In genomic region chr7:48096273-48096672, GRCh38 we compare ENCODE assay signal across 13 cellular contexts. TPM values are rescaled to one million over a fixed set of nuclear protein-coding genes. Genes with fewer than 3 reads are reported as not detected.
DNase-seq lines count a peak whose midpoint lies in the region; ATAC-seq and TF ChIP-seq lines count a peak whose summit lies in the region.
"Had no signal": no experiment of that assay in that cellular context is flagged by ENCODE, and none has a peak within 500 bp of the region (broad histone marks: within the 10 kb centered on the region; RNA-seq: fewer than 3 reads in every experiment).

No MANE protein-coding gene starts in this region.

- ATAC-seq in activated CD8-positive, alpha-beta T cell treated with anti-CD3 and anti-CD28 coated beads for 36 hours = peak; percentile 50
- peak; percentile 23 for ATAC-seq in left lobe of liver
- no peak for ATAC-seq in esophagus mucosa
- no peak for ATAC-seq in GM21381 (IDR thresholded peaks at IDR 0.05; ENCODE audit: unreplicated experiment)
- no peak for ATAC-seq in foreskin keratinocyte

- peak overlapping the region; percentile 97 for H3K27ac Mint-ChIP-seq in activated CD8-positive, alpha-beta T cell treated with anti-CD3 and anti-CD28 coated beads for 36 hours

- peak; percentile 39 for DNase-seq in stimulated activated CD4-positive, alpha-beta T cell treated with anti-CD3 and anti-CD28 coated beads, Interleukin-15, amount 100 ng/mL, for 24 hours
- DNase-seq in stimulated activated CD4-positive, alpha-beta T cell treated with anti-CD3 and anti-CD28 coated beads, Interleukin-4, amount 100 ng/mL, for 1 hour = no peak
- peak; percentile 51 for DNase-seq in activated CD8-positive, alpha-beta T cell treated with anti-CD3 and anti-CD28 coated beads for 36 hours
- DNase-seq in left lobe of liver (ENCODE audit: low spot score) = no peak
- no peak for DNase-seq in foreskin keratinocyte
- no peak for DNase-seq in NCI-H510A (lab: John Stamatoyannopoulos, UW)
- DNase-seq: kidney, NCI-H2227 treated with DMSO at 0.1 percent for 48 hours, pancreas, SK-N-SH, testis had no signal

- peaks cover 67% of the 10 kb centered on the region for H3K4me1 Mint-ChIP-seq in activated CD8-positive, alpha-beta T cell treated with anti-CD3 and anti-CD28 coated beads for 36 hours (ENCODE audit: low read depth)

- no peaks in the 10 kb centered on the region for H3K27me3 ChIP-seq in foreskin keratinocyte
- H3K27me3 ChIP-seq: pancreas, testis had no signal

- H3K4me3 Mint-ChIP-seq in activated CD8-positive, alpha-beta T cell treated with anti-CD3 and anti-CD28 coated beads for 36 hours = peak overlapping the region; percentile 47

- peaks cover 40% of the 10 kb centered on the region for H3K4me1 ChIP-seq in foreskin keratinocyte
- H3K4me1 ChIP-seq: pancreas, testis had no signal

- H3K36me3 Mint-ChIP-seq in activated CD8-positive, alpha-beta T cell treated with anti-CD3 and anti-CD28 coated beads for 36 hours (ENCODE audit: low read depth) = peaks cover 79% of the 10 kb centered on the region

- H3K9me3 Mint-ChIP-seq in activated CD8-positive, alpha-beta T cell treated with anti-CD3 and anti-CD28 coated beads for 36 hours = no peaks in the 10 kb centered on the region

- no peak overlapping the region for H3K27ac ChIP-seq in foreskin keratinocyte
- H3K27ac ChIP-seq: testis had no signal

- POLR2A ChIA-PET in activated CD8-positive, alpha-beta T cell treated with anti-CD3 and anti-CD28 coated beads for 36 hours (lab: Charles Lee) = interaction anchor here (0.7 to 2.2 kb wide), 6 partner anchors 11 to 1460 kb away, joined by 3 to 6 read pairs (median 4); no protein-coding TSS in a partner anchor

- H3K27me3 Mint-ChIP-seq in activated CD8-positive, alpha-beta T cell treated with anti-CD3 and anti-CD28 coated beads for 36 hours = no peaks in the 10 kb centered on the region

- intact Hi-C loops in activated CD8-positive, alpha-beta T cell treated with anti-CD3 and anti-CD28 coated beads for 36 hours (cut with micrococcal nuclease) = no loop called here

- CTCF ChIA-PET in activated CD8-positive, alpha-beta T cell treated with anti-CD3 and anti-CD28 coated beads for 36 hours (lab: Charles Lee) = interaction anchor here (0.7 to 2.0 kb wide), 7 partner anchors 8 to 127 kb away, joined by 3 to 8 read pairs (median 6); no protein-coding TSS in a partner anchor

- no peak for TF ChIP-seq CTCF in activated CD8-positive, alpha-beta T cell treated with anti-CD3 and anti-CD28 coated beads for 36 hours (IDR thresholded peaks at IDR 0.05)
- no peak for TF ChIP-seq CTCF in foreskin keratinocyte (conservative IDR thresholded peaks at IDR 0.05)

RNA-seq across cellular contexts. Expression of gene UPP1, which starts 7.2 kb away (rescaled TPM):
- 10 to 100 TPM; 89.6 to 93.3 TPM for total RNA-seq in activated CD8-positive, alpha-beta T cell treated with anti-CD3 and anti-CD28 coated beads for 36 hours
- total RNA-seq in left lobe of liver = 8.1 TPM
- 204 TPM for total RNA-seq in esophagus mucosa
- 165 and 226 TPM in 2 replicates for total RNA-seq in foreskin keratinocyte
- polyA plus RNA-seq in foreskin keratinocyte = 232 and 331 TPM in 2 replicates

Comparison
In these comparisons a context has a peak if more than half of its experiments do, and no peak if none do; other contexts are left out.
1. DNase-seq: peak in stimulated activated CD4-positive, alpha-beta T cell treated with anti-CD3 and anti-CD28 coated beads, Interleukin-15, amount 100 ng/mL, for 24 hours (single experiment) and activated CD8-positive, alpha-beta T cell treated with anti-CD3 and anti-CD28 coated beads for 36 hours (single experiment); none in stimulated activated CD4-positive, alpha-beta T cell treated with anti-CD3 and anti-CD28 coated beads, Interleukin-4, amount 100 ng/mL, for 1 hour (single experiment), left lobe of liver (single experiment), foreskin keratinocyte (0 of 2) and NCI-H510A (single experiment).
2. ATAC-seq: peak in activated CD8-positive, alpha-beta T cell treated with anti-CD3 and anti-CD28 coated beads for 36 hours (single experiment) and left lobe of liver (single experiment); none in esophagus mucosa (single experiment), GM21381 (single experiment) and foreskin keratinocyte (single experiment).